10 cellular contexts compared by ENCODE assay signal in genomic region chr12:104722541-104723534, GRCh38.
DNase-seq lines count a peak whose midpoint lies in the region; ATAC-seq, FAIRE-seq and TF ChIP-seq lines count a peak whose summit lies in the region.
"Had no signal": no experiment of that assay in that cellular context is flagged by ENCODE, and none has a peak within 500 bp of the region (broad histone marks: within the 10 kb centered on the region; RNA-seq: fewer than 3 reads in every experiment).

No MANE protein-coding gene starts in this region.

- no peak for TF ChIP-seq EP300 in GM12878 (IDR thresholded peaks at IDR 0.05; ENCODE audit: borderline replicate concordance in 1 of 2, control insufficient read depth in 1 of 2, low read depth in 2 of 2, low read length in 2 of 2)

- H3K9ac ChIP-seq in GM12878 (ENCODE audit: control insufficient read depth, insufficient read depth, low read length), result no peak overlapping the region; the same call in 1 of the 2 replicates

- peak overlapping the region; percentile 68 for H2AFZ ChIP-seq in GM12878 (ENCODE audit: control insufficient read depth, low read depth, low read length)

- FAIRE-seq in GM12878 (lab: Jason Lieb, UNC), result peak; percentile 7

- SMC1A ChIA-PET in GM12878 (lab: Charles Lee; ENCODE audit: uncharacterized antibody, unreplicated experiment), result no interaction called here

- peak; percentile 55 for TF ChIP-seq POLR2A in GM12878 (IDR thresholded peaks at IDR 0.05; ENCODE audit: low read depth, low read length)

- BruUV-seq in GM12878 (replicated peaks; lab: Mats Ljungman, UMichigan), result no TSS peak

- H3K9me3 ChIP-seq in GM12878 (replicated peaks; ENCODE audit: control insufficient read depth, insufficient read depth, low read length), result no peaks in the 10 kb centered on the region
- H3K9me3 ChIP-seq: ovary had no signal

- WGBS in GM12878 (ENCODE audit: insufficient coverage, insufficient replicate concordance, low lambda C conversion rate, missing lambda C conversion rate), result 75% methylated on average over 23 of the region's 24 CpGs

- no peaks in the 10 kb centered on the region for H3K9me3 Mint-ChIP-seq in activated CD4-positive, alpha-beta T cell treated with anti-CD3 and anti-CD28 coated beads, Interleukin-2, amount 10 ng/mL, durations not matched to agents 24 days and 14 days
- no peaks in the 10 kb centered on the region for H3K9me3 Mint-ChIP-seq in progenitor cell of endocrine pancreas (ENCODE audit: low read depth)

- H3K36me3 Mint-ChIP-seq in activated CD4-positive, alpha-beta T cell treated with anti-CD3 and anti-CD28 coated beads, Interleukin-2, amount 10 ng/mL, durations not matched to agents 24 days and 14 days (ENCODE audit: low read depth), result peaks cover 7% of the 10 kb centered on the region
- no peaks in the 10 kb centered on the region for H3K36me3 Mint-ChIP-seq in progenitor cell of endocrine pancreas (ENCODE audit: insufficient read depth)

- H3K79me2 ChIP-seq in GM12878 (ENCODE audit: control insufficient read depth, insufficient read depth, low read length), result peaks cover 14% of the 10 kb centered on the region

- ATAC-seq in HG03460 (IDR thresholded peaks at IDR 0.05; ENCODE audit: unreplicated experiment) (peak; percentile 43), GM12878 (peak; percentile 83), GM19467 (IDR thresholded peaks at IDR 0.05; ENCODE audit: unreplicated experiment) (no peak)

- no peaks in the 10 kb centered on the region for H3K27me3 ChIP-seq in GM12878 (replicated peaks in 1 of 2; ENCODE audit: control insufficient read depth in 2 of 2, insufficient read depth in 2 of 2, low read length in 1 of 2)
- H3K27me3 ChIP-seq: ovary had no signal

- no peak for TF ChIP-seq CTCF in GM12878 (IDR thresholded peaks at IDR 0.05 in 2 of 3, conservative IDR thresholded peaks at IDR 0.05 in 1 of 3; ENCODE audit: control insufficient read depth in 2 of 3, extremely low read depth in 1 of 3, insufficient read depth in 1 of 3, low read depth in 3 of 3, low read length in 3 of 3)
- TF ChIP-seq CTCF in progenitor cell of endocrine pancreas (IDR thresholded peaks at IDR 0.05; ENCODE audit: unreplicated experiment), result no peak
- TF ChIP-seq CTCF in GM10248 (IDR thresholded peaks at IDR 0.05; ENCODE audit: control extremely low read depth, extremely low read depth, low read depth, missing control alignments), result no peak

- peak overlapping the region; percentile 80 for H3K27ac Mint-ChIP-seq in activated CD4-positive, alpha-beta T cell treated with anti-CD3 and anti-CD28 coated beads, Interleukin-2, amount 10 ng/mL, durations not matched to agents 24 days and 14 days
- peak overlapping the region; percentile 71 for H3K27ac Mint-ChIP-seq in progenitor cell of endocrine pancreas

- H3K27ac ChIP-seq in GM12878 (ENCODE audit: control insufficient read depth, insufficient read depth), result peak overlapping the region; percentile 62
- H3K27ac ChIP-seq: ovary had no signal

- intact Hi-C loops in activated CD4-positive, alpha-beta T cell treated with anti-CD3 and anti-CD28 coated beads, Interleukin-2, amount 10 ng/mL, durations not matched to agents 24 days and 14 days (cut with micrococcal nuclease), result loop anchor here (5.0 kb wide), 1 partner anchor 329 kb away; no protein-coding TSS in a partner anchor
- intact Hi-C loops in GM12878 (cut with micrococcal nuclease; ENCODE audit: unreplicated experiment), result loop anchor here (5.0 kb wide), 1 partner anchor 71 kb away; no protein-coding TSS in a partner anchor

- no peak for TF ChIP-seq RAD21 in GM12878 (IDR thresholded peaks at IDR 0.05; ENCODE audit: insufficient read depth, low read depth, low read length)

- peaks cover 35% of the 10 kb centered on the region for H3K4me1 ChIP-seq in GM12878 (ENCODE audit: control insufficient read depth, insufficient read depth, low read length)

- in situ Hi-C loops in GM12878 (cut with MboI), result no loop called here

- peak overlapping the region; percentile 12 for H3K4me3 Mint-ChIP-seq in activated CD4-positive, alpha-beta T cell treated with anti-CD3 and anti-CD28 coated beads, Interleukin-2, amount 10 ng/mL, durations not matched to agents 24 days and 14 days
- no peak overlapping the region for H3K4me3 Mint-ChIP-seq in progenitor cell of endocrine pancreas (ENCODE audit: low read depth)

- H4K20me1 ChIP-seq in GM12878 (ENCODE audit: control insufficient read depth, insufficient read depth), result no peaks in the 10 kb centered on the region

- peaks cover 61% of the 10 kb centered on the region for H3K4me1 Mint-ChIP-seq in activated CD4-positive, alpha-beta T cell treated with anti-CD3 and anti-CD28 coated beads, Interleukin-2, amount 10 ng/mL, durations not matched to agents 24 days and 14 days
- H3K4me1 Mint-ChIP-seq in progenitor cell of endocrine pancreas (ENCODE audit: low read depth), result peaks cover 8% of the 10 kb centered on the region

- CTCF ChIA-PET in GM12878 (lab: Yijun Ruan, JAX) (no interaction called here), GM10248 (lab: Yijun Ruan, JAX) (interaction anchor here (1.0 to 2.0 kb wide), 2 partner anchors 12 to 68 kb away, joined by 6 to 7 read pairs; no protein-coding TSS in a partner anchor)

- H3K27me3 Mint-ChIP-seq in activated CD4-positive, alpha-beta T cell treated with anti-CD3 and anti-CD28 coated beads, Interleukin-2, amount 10 ng/mL, durations not matched to agents 24 days and 14 days, result no peaks in the 10 kb centered on the region
- H3K27me3 Mint-ChIP-seq in progenitor cell of endocrine pancreas, result no peaks in the 10 kb centered on the region

- H3K4me2 ChIP-seq in GM12878 (ENCODE audit: control insufficient read depth, insufficient read depth), result peak overlapping the region; percentile 36

- DNase-seq in activated CD4-positive, alpha-beta T cell treated with anti-CD3 and anti-CD28 coated beads, Interleukin-2, amount 10 ng/mL, durations not matched to agents 24 days and 14 days, result no peak
- DNase-seq in activated CD4-positive, alpha-beta T cell treated with anti-CD3 and anti-CD28 coated beads, Interleukin-2, amount 50 U/mL, for 1 hour, result no peak
- no peak for DNase-seq in GM12878 (ENCODE audit: low read depth, low spot score)
- DNase-seq in progenitor cell of endocrine pancreas (ENCODE audit: low spot score, unreplicated experiment), result no peak
- DNase-seq in GM10248 (ENCODE audit: extremely low spot score), result no peak
- DNase-seq in NCI-H748 treated with DMSO at 0.1 percent for 48 hours (lab: John Stamatoyannopoulos, UW), result no peak
- DNase-seq: caudate nucleus had no signal

- no peaks in the 10 kb centered on the region; a peak in 1 of 4 replicates for H3K36me3 ChIP-seq in GM12878 (ENCODE audit: control insufficient read depth in 2 of 2, insufficient read depth in 2 of 2, low read length in 1 of 2)
- H3K36me3 ChIP-seq: ovary had no signal

- RAD21 ChIA-PET in GM12878 (lab: Charles Lee; ENCODE audit: unreplicated experiment), result no interaction called here

- H3K4me3 ChIP-seq in GM12878, result no peak overlapping the region
- H3K4me3 ChIP-seq: ovary had no signal

- POLR2A ChIA-PET in GM12878 (lab: Charles Lee), result no interaction called here
- POLR2A ChIA-PET in GM10248 (lab: Yijun Ruan, JAX), result no interaction called here

TF ChIP-seq in GM12878, 131 proteins besides CTCF, POLR2A, EP300 and RAD21 (continues in another document):
- no peak for TF ChIP-seq NRF1 (conservative IDR thresholded peaks at IDR 0.05; ENCODE audit: low read depth, low read length)
- peak; percentile 44 to 60; a peak in 3 of 4 replicates for TF ChIP-seq IKZF2 (IDR thresholded peaks at IDR 0.05)
- TF ChIP-seq, protein P1, sequence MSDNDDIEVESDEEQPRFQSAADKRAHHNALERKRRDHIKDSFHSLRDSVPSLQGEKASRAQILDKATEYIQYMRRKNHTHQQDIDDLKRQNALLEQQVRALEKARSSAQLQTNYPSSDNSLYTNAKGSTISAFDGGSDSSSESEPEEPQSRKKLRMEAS (IDR thresholded peaks at IDR 0.05; ENCODE audit: low read depth, low read length), result no peak
- no peak for TF ChIP-seq ZNF274 (IDR thresholded peaks at IDR 0.05; ENCODE audit: insufficient read depth, insufficient read length)
- TF ChIP-seq, protein P2, sequence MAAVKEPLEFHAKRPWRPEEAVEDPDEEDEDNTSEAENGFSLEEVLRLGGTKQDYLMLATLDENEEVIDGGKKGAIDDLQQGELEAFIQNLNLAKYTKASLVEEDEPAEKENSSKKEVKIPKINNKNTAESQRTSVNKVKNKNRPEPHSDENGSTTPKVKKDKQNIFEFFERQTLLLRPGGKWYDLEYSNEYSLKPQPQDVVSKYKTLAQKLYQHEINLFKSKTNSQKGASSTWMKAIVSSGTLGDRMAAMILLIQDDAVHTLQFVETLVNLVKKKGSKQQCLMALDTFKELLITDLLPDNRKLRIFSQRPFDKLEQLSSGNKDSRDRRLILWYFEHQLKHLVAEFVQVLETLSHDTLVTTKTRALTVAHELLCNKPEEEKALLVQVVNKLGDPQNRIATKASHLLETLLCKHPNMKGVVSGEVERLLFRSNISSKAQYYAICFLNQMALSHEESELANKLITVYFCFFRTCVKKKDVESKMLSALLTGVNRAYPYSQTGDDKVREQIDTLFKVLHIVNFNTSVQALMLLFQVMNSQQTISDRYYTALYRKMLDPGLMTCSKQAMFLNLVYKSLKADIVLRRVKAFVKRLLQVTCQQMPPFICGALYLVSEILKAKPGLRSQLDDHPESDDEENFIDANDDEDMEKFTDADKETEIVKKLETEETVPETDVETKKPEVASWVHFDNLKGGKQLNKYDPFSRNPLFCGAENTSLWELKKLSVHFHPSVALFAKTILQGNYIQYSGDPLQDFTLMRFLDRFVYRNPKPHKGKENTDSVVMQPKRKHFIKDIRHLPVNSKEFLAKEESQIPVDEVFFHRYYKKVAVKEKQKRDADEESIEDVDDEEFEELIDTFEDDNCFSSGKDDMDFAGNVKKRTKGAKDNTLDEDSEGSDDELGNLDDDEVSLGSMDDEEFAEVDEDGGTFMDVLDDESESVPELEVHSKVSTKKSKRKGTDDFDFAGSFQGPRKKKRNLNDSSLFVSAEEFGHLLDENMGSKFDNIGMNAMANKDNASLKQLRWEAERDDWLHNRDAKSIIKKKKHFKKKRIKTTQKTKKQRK (IDR thresholded peaks at IDR 0.05; ENCODE audit: low read depth, low read length), result no peak
- TF ChIP-seq PAX8 (IDR thresholded peaks at IDR 0.05), result no peak
- TF ChIP-seq ZNF217 (IDR thresholded peaks at IDR 0.05), result peak; percentile 71; the same call in 1 of the 2 replicates
- TF ChIP-seq NBN (IDR thresholded peaks at IDR 0.05), result no peak
- TF ChIP-seq TCF12 (IDR thresholded peaks at IDR 0.05; ENCODE audit: low read depth, low read length), result peak; percentile 61; the same call in 1 of the 2 replicates
- no peak for TF ChIP-seq SREBF2 (IDR thresholded peaks at IDR 0.05; ENCODE audit: low read length)
